9 cellular contexts compared by ENCODE assay signal in genomic region chr17:82232322-82232785, GRCh38. TPM values are rescaled to one million over a fixed set of nuclear protein-coding genes. Genes with fewer than 3 reads are reported as not detected.
DNase-seq lines count a peak whose midpoint lies in the region; ATAC-seq and TF ChIP-seq lines count a peak whose summit lies in the region.
"Had no signal": no experiment of that assay in that cellular context is flagged by ENCODE, and none has a peak within 500 bp of the region (broad histone marks: within the 10 kb centered on the region; RNA-seq: fewer than 3 reads in every experiment).

No MANE protein-coding gene starts in this region.

- H3K27ac Mint-ChIP-seq in CD4-positive, alpha-beta T cell: peak overlapping the region; percentile 20

- TF ChIP-seq CTCF in CD4-positive, alpha-beta T cell (IDR thresholded peaks at IDR 0.05): no peak
- TF ChIP-seq CTCF in RWPE2 (IDR thresholded peaks at IDR 0.05; ENCODE audit: poor library complexity, severe bottlenecking): no peak
- TF ChIP-seq CTCF in gastroesophageal sphincter (IDR thresholded peaks at IDR 0.05): no peak
- no peak for TF ChIP-seq CTCF in GM10266 (IDR thresholded peaks at IDR 0.05; ENCODE audit: control insufficient read depth, insufficient read depth, low read depth, missing control alignments)

- H3K27ac ChIP-seq in CD4-positive, alpha-beta T cell (ENCODE audit: low read depth, low read length): no peak overlapping the region
- H3K27ac ChIP-seq in RWPE2 (ENCODE audit: poor library complexity, severe bottlenecking): peak overlapping the region; percentile 91
- peak overlapping the region; percentile 82 to 92 (median 90) for H3K27ac ChIP-seq in gastroesophageal sphincter
- peak overlapping the region; percentile 55 for H3K27ac ChIP-seq in rectal smooth muscle tissue (ENCODE audit: low read depth, low read length)

- no peaks in the 10 kb centered on the region for H3K27me3 Mint-ChIP-seq in CD4-positive, alpha-beta T cell

- no peak overlapping the region for H3K4me3 Mint-ChIP-seq in CD4-positive, alpha-beta T cell

- intact Hi-C loops in CD4-positive, alpha-beta T cell (cut with DNase I, micrococcal nuclease): loop anchor here in 1 of 2 experiments (10.0 kb wide), 2 partner anchors 62 to 198 kb away; partner anchors contain the start of genes DCXR and RAC3

- H3K4me1 Mint-ChIP-seq in CD4-positive, alpha-beta T cell (ENCODE audit: low read depth): peaks cover 26% of the 10 kb centered on the region

- no peaks in the 10 kb centered on the region for H3K9me3 ChIP-seq in CD4-positive, alpha-beta T cell (ENCODE audit: control insufficient read depth, low read length)
- H3K9me3 ChIP-seq in RWPE2 (ENCODE audit: severe bottlenecking) (no peaks in the 10 kb centered on the region), gastroesophageal sphincter (no peaks in the 10 kb centered on the region)

- H3K27me3 ChIP-seq in CD4-positive, alpha-beta T cell (ENCODE audit: control insufficient read depth, insufficient read depth, low read length): no peaks in the 10 kb centered on the region
- no peaks in the 10 kb centered on the region for H3K27me3 ChIP-seq in RWPE2 (ENCODE audit: insufficient read depth, poor library complexity, severe bottlenecking)
- no peaks in the 10 kb centered on the region for H3K27me3 ChIP-seq in gastroesophageal sphincter
- H3K27me3 ChIP-seq in rectal smooth muscle tissue (ENCODE audit: control insufficient read depth, insufficient read depth, low read length): no peaks in the 10 kb centered on the region

- DNase-seq in CD4-positive, alpha-beta T cell: peak in 1 of 10 experiments; percentile 15
- DNase-seq in RWPE2 (ENCODE audit: low spot score): no peak
- no peak for DNase-seq in epidermal melanocyte (ENCODE audit: insufficient read length, low spot score)
- no peak for DNase-seq in middle frontal gyrus (ENCODE audit: extremely low spot score, low spot score)
- no peak for DNase-seq in amygdala (lab: John Stamatoyannopoulos, UW)
- DNase-seq in GM10266 (ENCODE audit: extremely low spot score): no peak
- DNase-seq: NCI-H1930 had no signal

- H3K9me3 Mint-ChIP-seq in CD4-positive, alpha-beta T cell: no peaks in the 10 kb centered on the region

- H3K36me3 ChIP-seq in RWPE2 (ENCODE audit: low read depth) (peaks cover 77% of the 10 kb centered on the region), gastroesophageal sphincter (peaks cover 0 to 12% of the 10 kb centered on the region in 2 donors), rectal smooth muscle tissue (ENCODE audit: control insufficient read depth, insufficient read depth, low read length) (peaks cover 1% of the 10 kb centered on the region)

- POLR2A ChIA-PET in CD4-positive, alpha-beta T cell (lab: Charles Lee): no interaction called here

- CTCF ChIA-PET in CD4-positive, alpha-beta T cell (lab: Charles Lee): interaction anchor here (0.6 kb wide), 1 partner anchor 202 kb away, joined by 3 read pairs; no protein-coding TSS in a partner anchor

- H3K36me3 Mint-ChIP-seq in CD4-positive, alpha-beta T cell (ENCODE audit: low read depth): no peaks in the 10 kb centered on the region

- TF ChIP-seq POLR2A in gastroesophageal sphincter (IDR thresholded peaks at IDR 0.05): no peak

- H3K4me3 ChIP-seq in RWPE2 (ENCODE audit: severe bottlenecking): peak overlapping the region; percentile 99
- peak overlapping the region in 1 of 2 donors; percentile 74 for H3K4me3 ChIP-seq in gastroesophageal sphincter
- peak overlapping the region; percentile 67 for H3K4me3 ChIP-seq in rectal smooth muscle tissue (ENCODE audit: low read length)

- H3K4me1 ChIP-seq in RWPE2 (ENCODE audit: insufficient read depth, poor library complexity, severe bottlenecking): peaks cover 46% of the 10 kb centered on the region
- H3K4me1 ChIP-seq in gastroesophageal sphincter: peaks cover 0 to 90% (median 31%) of the 10 kb centered on the region in 3 donors
- peaks cover 14% of the 10 kb centered on the region for H3K4me1 ChIP-seq in rectal smooth muscle tissue (ENCODE audit: control insufficient read depth, insufficient read depth, low read length)

- WGBS in gastroesophageal sphincter (ENCODE audit: low coverage in 1 of 2), 2 donors: no CpG with 5 or more reads among the region's 20 CpGs

- no peak for ATAC-seq in CD4-positive, alpha-beta T cell (ENCODE audit: poor library complexity)
- ATAC-seq in RWPE2 (ENCODE audit: low read depth) (no peak), gastroesophageal sphincter (no peak)

- no peak for TF ChIP-seq EP300 in gastroesophageal sphincter (IDR thresholded peaks at IDR 0.05)

- H3K9ac ChIP-seq in rectal smooth muscle tissue (ENCODE audit: low read length): no peak overlapping the region

RNA-seq across cellular contexts. Expression of gene SLC16A3, which starts 3.5 kb away (rescaled TPM):
- total RNA-seq in CD4-positive, alpha-beta T cell: 10 to 100 TPM; 93.4 to 99.0 TPM
- total RNA-seq in gastroesophageal sphincter: 10 to 100 TPM; 11.2 to 38.5 (median 22.1) TPM

RNA-seq across cellular contexts. Expression of gene CCDC57, which starts 19.7 kb away (rescaled TPM):
- 100 to 1,000 TPM; 129 to 135 TPM for total RNA-seq in CD4-positive, alpha-beta T cell
- 10 to 100 TPM in 3 of 4 donors, 1 to 10 TPM in 1; 6.5 to 28.2 (median 16.2) TPM for total RNA-seq in gastroesophageal sphincter

RNA-seq across cellular contexts. Expression of gene CSNK1D, which starts 41.1 kb away (rescaled TPM):
- 100 to 1,000 TPM; 277 to 286 TPM for total RNA-seq in CD4-positive, alpha-beta T cell
- total RNA-seq in gastroesophageal sphincter: 10 to 100 TPM; 23.4 to 92.1 (median 72.4) TPM

Comparison
In these comparisons a context has a peak if more than half of its experiments do, and no peak if none do; other contexts are left out.
1. RNA of gene CCDC57, which starts 19.7 kb away (total RNA-seq): 129 to 135 TPM in CD4-positive, alpha-beta T cell; 6.5 to 28.2 TPM in gastroesophageal sphincter; every median in the first group is over 4 times any median in the second.